ENCODE assay signal across 8 cellular contexts in genomic region chr2:73268831-73269685, GRCh38. TPM values are rescaled to one million over a fixed set of nuclear protein-coding genes. Genes with fewer than 3 reads are reported as not detected.
DNase-seq lines count a peak whose midpoint lies in the region; ATAC-seq, FAIRE-seq and TF ChIP-seq lines count a peak whose summit lies in the region.

No MANE protein-coding gene starts in this region.

- peak overlapping the region; percentile 62 for H3K4me3 ChIP-seq in HUES48 (ENCODE audit: low read depth, low read length)
- peak overlapping the region; percentile 61; the same call in 1 of the 2 replicates for H3K4me3 ChIP-seq in GM12878

- H4K20me1 ChIP-seq in GM12878 (ENCODE audit: control insufficient read depth, insufficient read depth): no peaks in the 10 kb centered on the region; the same call in 1 of the 2 replicates

- TF ChIP-seq POLR2A in GM12878 (IDR thresholded peaks at IDR 0.05; ENCODE audit: low read depth, low read length): peak; percentile 58

- in situ Hi-C loops in GM12878 (cut with MboI): no loop called here

- H3K4me2 ChIP-seq in GM12878 (ENCODE audit: control insufficient read depth, insufficient read depth): peak overlapping the region; percentile 88; the same call in 1 of the 2 replicates

- H3K36me3 Mint-ChIP-seq in T-helper 17 cell (ENCODE audit: low read depth) (peaks cover 7% of the 10 kb centered on the region), memory B cell (peaks cover 8% of the 10 kb centered on the region), CD14-positive monocyte (peaks cover 31 to 49% of the 10 kb centered on the region in 2 donors)

- intact Hi-C loops in GM12878 (cut with micrococcal nuclease; ENCODE audit: unreplicated experiment): no loop called here
- intact Hi-C loops in CD14-positive monocyte (cut with micrococcal nuclease): no loop called here

- H3K9ac ChIP-seq in HUES48 (ENCODE audit: low read depth, low read length) (no peak overlapping the region; the same call in 1 of the 2 replicates), GM12878 (ENCODE audit: control insufficient read depth, insufficient read depth, low read length) (peak overlapping the region; percentile 50; the same call in 1 of the 2 replicates)

- H3K4me3 Mint-ChIP-seq in T-helper 17 cell (peak overlapping the region; percentile 83), memory B cell (peak overlapping the region; percentile 54), CD14-positive monocyte (no peak overlapping the region)

- H3K27ac Mint-ChIP-seq in T-helper 17 cell: peak overlapping the region; percentile 72
- H3K27ac Mint-ChIP-seq in memory B cell: no peak overlapping the region
- H3K27ac Mint-ChIP-seq in CD14-positive monocyte: no peak overlapping the region

- ATAC-seq in GM19351 (IDR thresholded peaks at IDR 0.05; ENCODE audit: unreplicated experiment) (peak; percentile 88), T-helper 17 cell (peak; percentile 95), GM12878 (peak; percentile 92), memory B cell (ENCODE audit: low read depth) (peak; percentile 95)

- no peaks in the 10 kb centered on the region for H3K9me3 Mint-ChIP-seq in memory B cell
- peaks cover 0 to 7% (median 0%) of the 10 kb centered on the region in 7 donors for H3K9me3 Mint-ChIP-seq in CD14-positive monocyte

- peaks cover 20% of the 10 kb centered on the region for H3K4me1 Mint-ChIP-seq in T-helper 17 cell
- H3K4me1 Mint-ChIP-seq in memory B cell: peaks cover 21% of the 10 kb centered on the region
- peaks cover 5% of the 10 kb centered on the region for H3K4me1 Mint-ChIP-seq in CD14-positive monocyte

- no peaks in the 10 kb centered on the region; the same call in 1 of the 2 replicates for H3K79me2 ChIP-seq in GM12878 (ENCODE audit: control insufficient read depth, insufficient read depth, low read length)

- SMC1A ChIA-PET in GM12878 (lab: Charles Lee; ENCODE audit: uncharacterized antibody, unreplicated experiment): interaction anchor here (1.4 kb wide), 1 partner anchor 21 kb away, joined by 4 read pairs; no protein-coding TSS in a partner anchor

- 69% methylated on average over 76 of the region's 113 CpGs for WGBS in GM12878 (ENCODE audit: insufficient coverage, insufficient replicate concordance, low lambda C conversion rate, missing lambda C conversion rate)

- H3K4me1 ChIP-seq in HUES48 (ENCODE audit: control insufficient read depth, insufficient read depth, low read length): no peaks in the 10 kb centered on the region
- H3K4me1 ChIP-seq in GM12878 (ENCODE audit: control insufficient read depth, insufficient read depth, low read length): no peaks in the 10 kb centered on the region

- H3K36me3 ChIP-seq in HUES48 (ENCODE audit: control insufficient read depth, insufficient read depth, low read length) (0 out of 2 replicates have a peak, but pooled peaks cover under 1% of the 10 kb centered on the region), GM12878 (ENCODE audit: control insufficient read depth in 2 of 2, insufficient read depth in 2 of 2, low read length in 1 of 2) (peaks cover 5 to 6% of the 10 kb centered on the region in 2 experiments; a peak in 3 of 4 replicates)

- RAD21 ChIA-PET in GM12878 (lab: Charles Lee; ENCODE audit: unreplicated experiment): no interaction called here

- TF ChIP-seq EP300 in GM12878 (IDR thresholded peaks at IDR 0.05; ENCODE audit: borderline replicate concordance in 1 of 2, control insufficient read depth in 1 of 2, low read depth in 2 of 2, low read length in 2 of 2): no peak

- POLR2A ChIA-PET in GM12878 (lab: Charles Lee): interaction anchor here (1.0 kb wide), 1 partner anchor 23 kb away, joined by 3 read pairs; no protein-coding TSS in a partner anchor

- no peak overlapping the region for H3K27ac ChIP-seq in HUES48 (ENCODE audit: low read depth, low read length)
- peak overlapping the region; percentile 22; the same call in 1 of the 2 replicates for H3K27ac ChIP-seq in GM12878 (ENCODE audit: control insufficient read depth, insufficient read depth)

- H3K9me3 ChIP-seq in HUES48 (ENCODE audit: control insufficient read depth, insufficient read depth, low read length) (no peaks in the 10 kb centered on the region), T-helper 17 cell (ENCODE audit: control insufficient read depth, low read length, poor library complexity, severe bottlenecking) (no peaks in the 10 kb centered on the region), GM12878 (replicated peaks; ENCODE audit: control insufficient read depth, insufficient read depth, low read length) (no peaks in the 10 kb centered on the region)

- BruUV-seq in GM12878 (replicated peaks; lab: Mats Ljungman, UMichigan): no TSS peak

- DNase-seq in T-helper 17 cell (peak; percentile 66 to 68 (median 67)), GM12878 (ENCODE audit: low read depth, low spot score) (no peak), memory B cell (ENCODE audit: low spot score in 2 of 2) (peak; percentile 51 to 59), amniotic stem cell (lab: John Stamatoyannopoulos, UW) (no peak), CD14-positive monocyte (ENCODE audit: low spot score) (no peak)
- peak; percentile 46 to 47 for DNase-seq in stimulated activated CD8-positive, alpha-beta memory T cell treated with anti-CD3 and anti-CD28 coated beads, Interleukin-4, amount 100 ng/mL, for 1 hour (ENCODE audit: low read depth in 2 of 2, low spot score in 1 of 2)

- no peaks in the 10 kb centered on the region for H3K27me3 Mint-ChIP-seq in T-helper 17 cell
- no peaks in the 10 kb centered on the region for H3K27me3 Mint-ChIP-seq in memory B cell
- peaks cover 16 to 22% (median 21%) of the 10 kb centered on the region in 3 donors for H3K27me3 Mint-ChIP-seq in CD14-positive monocyte (ENCODE audit: low read depth in 3 of 3)

- H3K27me3 ChIP-seq in HUES48 (ENCODE audit: control insufficient read depth, insufficient read depth, low read length) (peaks cover 32% of the 10 kb centered on the region), GM12878 (replicated peaks in 1 of 2; ENCODE audit: control insufficient read depth in 2 of 2, insufficient read depth in 2 of 2, low read length in 1 of 2) (no peaks in the 10 kb centered on the region)

- CTCF ChIA-PET in GM12878 (lab: Yijun Ruan, JAX): interaction anchor here (0.9 to 1.1 kb wide), 2 partner anchors 9 to 21 kb away, joined by 3 read pairs; no protein-coding TSS in a partner anchor

- peak overlapping the region; percentile 52; the same call in 1 of the 2 replicates for H2AFZ ChIP-seq in GM12878 (ENCODE audit: control insufficient read depth, low read depth, low read length)

- FAIRE-seq in GM12878 (lab: Jason Lieb, UNC): no peak

- TF ChIP-seq CTCF in GM12878 (IDR thresholded peaks at IDR 0.05 in 2 of 3, conservative IDR thresholded peaks at IDR 0.05 in 1 of 3; ENCODE audit: control insufficient read depth in 2 of 3, extremely low read depth in 1 of 3, insufficient read depth in 1 of 3, low read depth in 3 of 3, low read length in 3 of 3) (peak in 1 of 3 experiments; percentile 8; a peak in 2 of 6 replicates), CD14-positive monocyte (IDR thresholded peaks at IDR 0.05) (no peak)

- TF ChIP-seq RAD21 in GM12878 (IDR thresholded peaks at IDR 0.05; ENCODE audit: insufficient read depth, low read depth, low read length): no peak

RNA-seq across cellular contexts. Expression of gene FBXO41, which starts 15.2 kb away (rescaled TPM):
- total RNA-seq in T-helper 17 cell (10 to 100 TPM; 13.3 to 13.5 TPM), GM12878 (2014; rRNA removed) (11.7 and 14.7 TPM in 2 replicates), GM12878 (2014; rRNA removed; fragmentation: Illumina TruSeq; extraction: Trizol) (7.4 and 7.9 TPM in 2 replicates), GM12878 (2021) (37.0 and 38.9 TPM in 2 replicates)
- 29.6 and 30.1 TPM in 2 replicates for total RNA-seq in GM12878 (2013; cell fraction: nucleolus; rRNA removed)
- polyA plus RNA-seq in GM12878 (2011; ENCODE audit: low read depth): 11.1 TPM
- polyA plus RNA-seq in GM12878 (2011; rRNA removed) (14.5 and 18.9 TPM in 2 replicates), GM12878 (2014; fragmentation: Illumina TruSeq; extraction: Trizol) (11.7 and 17.4 TPM in 2 replicates), GM12878 (2014; fragmentation: Nextera tagmentation; extraction: Ambion mirVana) (1 to 10 TPM; 1.9 to 2.0 TPM), GM12878 (2014; rRNA removed) (29.9 and 32.7 TPM in 2 replicates), GM12878 (2016; fragmentation: Nextera tagmentation; extraction: Ambion mirVana) (1 to 10 TPM; 2.8 to 4.1 TPM), CD14-positive monocyte (under 1 TPM; 0.29 to 0.52 TPM)
- polyA plus RNA-seq in GM12878 (2011; cell fraction: cytosol; rRNA removed): 22.8 and 28.9 TPM in 2 replicates
- polyA plus RNA-seq in GM12878 (2011; cell fraction: nucleus; rRNA removed): 122 and 135 TPM in 2 replicates
- 20.1 and 22.7 TPM in 2 replicates for polyA plus RNA-seq in GM12878 (2012)
- 16.0 and 25.1 TPM in 2 replicates for polyA minus RNA-seq in GM12878 (2011; rRNA and poly(A)+ RNA removed)
- polyA minus RNA-seq in GM12878 (2011; cell fraction: cytosol; rRNA and poly(A)+ RNA removed): 9.6 and 9.8 TPM in 2 replicates
- 19.1 and 28.5 TPM in 2 replicates for polyA minus RNA-seq in GM12878 (2011; cell fraction: nucleus; rRNA and poly(A)+ RNA removed)

RNA-seq across cellular contexts. Expression of gene EGR4, which starts 24.3 kb away (rescaled TPM):
- under 1 TPM; 0.52 to 0.70 TPM for total RNA-seq in T-helper 17 cell
- total RNA-seq in GM12878 (2013; cell fraction: nucleolus; rRNA removed): 0.15 TPM in 1 of 2 replicates, not detected in the other
- total RNA-seq in GM12878 (2014; rRNA removed): not detected in 2 replicates
- total RNA-seq in GM12878 (2014; rRNA removed; fragmentation: Illumina TruSeq; extraction: Trizol): not detected in 2 replicates
- total RNA-seq in GM12878 (2021): 0.16 TPM in 1 of 2 replicates, not detected in the other
- not detected for polyA plus RNA-seq in GM12878 (2011; ENCODE audit: low read depth)
- polyA plus RNA-seq in GM12878 (2011; rRNA removed): not detected in 2 replicates
- not detected in 2 replicates for polyA plus RNA-seq in GM12878 (2011; cell fraction: cytosol; rRNA removed)
- polyA plus RNA-seq in GM12878 (2011; cell fraction: nucleus; rRNA removed): 0.09 and 0.22 TPM in 2 replicates
- polyA plus RNA-seq in GM12878 (2012): not detected in 2 replicates
- polyA plus RNA-seq in GM12878 (2014; fragmentation: Illumina TruSeq; extraction: Trizol): not detected in 2 replicates
- polyA plus RNA-seq in GM12878 (2014; fragmentation: Nextera tagmentation; extraction: Ambion mirVana): not detected
- polyA plus RNA-seq in GM12878 (2014; rRNA removed): not detected in 2 replicates
- polyA plus RNA-seq in GM12878 (2016; fragmentation: Nextera tagmentation; extraction: Ambion mirVana): under 1 TPM in 1 of 2 experiments, not detected in 1; 0.07 TPM
- not detected in 2 replicates for polyA minus RNA-seq in GM12878 (2011; rRNA and poly(A)+ RNA removed)
- not detected in 2 replicates for polyA minus RNA-seq in GM12878 (2011; cell fraction: cytosol; rRNA and poly(A)+ RNA removed)
- 0.12 TPM in 1 of 2 replicates, not detected in the other for polyA minus RNA-seq in GM12878 (2011; cell fraction: nucleus; rRNA and poly(A)+ RNA removed)
- under 1 TPM in 1 of 2 donors, not detected in 1; 0.12 TPM for polyA plus RNA-seq in CD14-positive monocyte

RNA-seq across cellular contexts. Expression of gene CCT7, which starts 35.0 kb away (rescaled TPM):
- total RNA-seq in T-helper 17 cell (100 to 1,000 TPM; 132 to 152 TPM), GM12878 (2014; rRNA removed) (468 and 475 TPM in 2 replicates), GM12878 (2014; rRNA removed; fragmentation: Illumina TruSeq; extraction: Trizol) (472 and 478 TPM in 2 replicates), GM12878 (2021) (474 and 494 TPM in 2 replicates)
- 85.4 and 96.2 TPM in 2 replicates for total RNA-seq in GM12878 (2013; cell fraction: nucleolus; rRNA removed)
- 269 TPM for polyA plus RNA-seq in GM12878 (2011; ENCODE audit: low read depth)
- polyA plus RNA-seq in GM12878 (2011; rRNA removed) (498 and 571 TPM in 2 replicates), GM12878 (2014; fragmentation: Illumina TruSeq; extraction: Trizol) (574 and 674 TPM in 2 replicates), GM12878 (2014; fragmentation: Nextera tagmentation; extraction: Ambion mirVana) (100 to 1,000 TPM; 206 to 377 TPM), GM12878 (2014; rRNA removed) (530 and 598 TPM in 2 replicates), GM12878 (2016; fragmentation: Nextera tagmentation; extraction: Ambion mirVana) (100 to 1,000 TPM; 455 to 510 TPM), CD14-positive monocyte (100 to 1,000 TPM; 134 to 151 TPM)
- polyA plus RNA-seq in GM12878 (2011; cell fraction: cytosol; rRNA removed): 415 and 490 TPM in 2 replicates
- 162 and 206 TPM in 2 replicates for polyA plus RNA-seq in GM12878 (2011; cell fraction: nucleus; rRNA removed)
- 217 and 463 TPM in 2 replicates for polyA plus RNA-seq in GM12878 (2012)
- 387 and 498 TPM in 2 replicates for polyA minus RNA-seq in GM12878 (2011; rRNA and poly(A)+ RNA removed)
- 110 and 130 TPM in 2 replicates for polyA minus RNA-seq in GM12878 (2011; cell fraction: cytosol; rRNA and poly(A)+ RNA removed)
- polyA minus RNA-seq in GM12878 (2011; cell fraction: nucleus; rRNA and poly(A)+ RNA removed): 69.8 and 106 TPM in 2 replicates

RNA-seq across cellular contexts. Expression of gene PRADC1, which starts 36.0 kb away (rescaled TPM):
- total RNA-seq in T-helper 17 cell: 1 to 10 TPM; 4.7 to 5.9 TPM
- total RNA-seq in GM12878 (2013; cell fraction: nucleolus; rRNA removed): 1.1 and 2.2 TPM in 2 replicates
- 16.9 and 18.6 TPM in 2 replicates for total RNA-seq in GM12878 (2014; rRNA removed)
- 11.7 and 12.4 TPM in 2 replicates for total RNA-seq in GM12878 (2014; rRNA removed; fragmentation: Illumina TruSeq; extraction: Trizol)
- total RNA-seq in GM12878 (2021): 13.4 and 15.7 TPM in 2 replicates
- polyA plus RNA-seq in GM12878 (2011; ENCODE audit: low read depth): 4.2 TPM
- 5.1 and 8.9 TPM in 2 replicates for polyA plus RNA-seq in GM12878 (2011; rRNA removed)
- 13.5 and 18.2 TPM in 2 replicates for polyA plus RNA-seq in GM12878 (2011; cell fraction: cytosol; rRNA removed)
- polyA plus RNA-seq in GM12878 (2011; cell fraction: nucleus; rRNA removed): 7.2 and 7.9 TPM in 2 replicates
- polyA plus RNA-seq in GM12878 (2012): 6.9 and 7.9 TPM in 2 replicates
- 6.2 and 12.6 TPM in 2 replicates for polyA plus RNA-seq in GM12878 (2014; fragmentation: Illumina TruSeq; extraction: Trizol)
- polyA plus RNA-seq in GM12878 (2014; fragmentation: Nextera tagmentation; extraction: Ambion mirVana): 1 to 10 TPM; 3.7 to 8.1 TPM
- polyA plus RNA-seq in GM12878 (2014; rRNA removed): 14.9 and 16.1 TPM in 2 replicates
- 10 to 100 TPM; 31.5 to 39.0 TPM for polyA plus RNA-seq in GM12878 (2016; fragmentation: Nextera tagmentation; extraction: Ambion mirVana)
- 5.1 and 11.0 TPM in 2 replicates for polyA minus RNA-seq in GM12878 (2011; rRNA and poly(A)+ RNA removed)
- polyA minus RNA-seq in GM12878 (2011; cell fraction: cytosol; rRNA and poly(A)+ RNA removed): 1.9 and 4.0 TPM in 2 replicates
- 1.6 and 4.6 TPM in 2 replicates for polyA minus RNA-seq in GM12878 (2011; cell fraction: nucleus; rRNA and poly(A)+ RNA removed)
- 10 to 100 TPM; 33.3 to 49.2 TPM for polyA plus RNA-seq in CD14-positive monocyte

RNA-seq across cellular contexts. Expression of gene SMYD5, which starts 55.0 kb away (rescaled TPM):
- total RNA-seq in T-helper 17 cell (10 to 100 TPM; 31.9 to 37.0 TPM), GM12878 (2014; rRNA removed) (31.4 and 31.5 TPM in 2 replicates), GM12878 (2014; rRNA removed; fragmentation: Illumina TruSeq; extraction: Trizol) (21.1 and 21.2 TPM in 2 replicates), GM12878 (2021) (30.8 and 34.4 TPM in 2 replicates)
- 24.2 and 30.9 TPM in 2 replicates for total RNA-seq in GM12878 (2013; cell fraction: nucleolus; rRNA removed)
- 29.1 TPM for polyA plus RNA-seq in GM12878 (2011; ENCODE audit: low read depth)
- polyA plus RNA-seq in GM12878 (2011; rRNA removed) (23.1 and 34.7 TPM in 2 replicates), GM12878 (2014; fragmentation: Illumina TruSeq; extraction: Trizol) (29.9 and 35.3 TPM in 2 replicates), GM12878 (2014; fragmentation: Nextera tagmentation; extraction: Ambion mirVana) (1 to 10 TPM; 6.1 to 6.6 TPM), GM12878 (2014; rRNA removed) (33.8 and 34.1 TPM in 2 replicates), GM12878 (2016; fragmentation: Nextera tagmentation; extraction: Ambion mirVana) (10 to 100 TPM; 18.4 to 18.8 TPM), CD14-positive monocyte (1 to 10 TPM; 1.6 to 1.7 TPM)
- 41.4 and 42.7 TPM in 2 replicates for polyA plus RNA-seq in GM12878 (2011; cell fraction: cytosol; rRNA removed)
- polyA plus RNA-seq in GM12878 (2011; cell fraction: nucleus; rRNA removed): 50.6 and 54.2 TPM in 2 replicates
- polyA plus RNA-seq in GM12878 (2012): 22.2 and 22.4 TPM in 2 replicates
- 32.3 and 46.1 TPM in 2 replicates for polyA minus RNA-seq in GM12878 (2011; rRNA and poly(A)+ RNA removed)
- 12.1 and 13.8 TPM in 2 replicates for polyA minus RNA-seq in GM12878 (2011; cell fraction: cytosol; rRNA and poly(A)+ RNA removed)
- polyA minus RNA-seq in GM12878 (2011; cell fraction: nucleus; rRNA and poly(A)+ RNA removed): 11.2 and 26.5 TPM in 2 replicates

Comparison
In these comparisons a context has a peak if more than half of its experiments do, and no peak if none do; other contexts are left out.
1. DNase-seq: peak in T-helper 17 cell (3 of 3), memory B cell (2 of 2) and stimulated activated CD8-positive, alpha-beta memory T cell treated with anti-CD3 and anti-CD28 coated beads, Interleukin-4, amount 100 ng/mL, for 1 hour (2 of 2); none in GM12878 (single experiment), amniotic stem cell (single experiment) and CD14-positive monocyte (single experiment).
2. H3K4me3 Mint-ChIP-seq: peak in T-helper 17 cell (single experiment) and memory B cell (single experiment); none in CD14-positive monocyte (0 of 2).
3. Peak in every context shown above with its lines, with median percentiles within 50 percentile points of each other: ATAC-seq.